ENCODE assay signal across 8 cellular contexts in genomic region chr2:182717451-182718215, GRCh38. TPM values are rescaled to one million over a fixed set of nuclear protein-coding genes. Genes with fewer than 3 reads are reported as not detected.
DNase-seq lines count a peak whose midpoint lies in the region; ATAC-seq and TF ChIP-seq lines count a peak whose summit lies in the region.

No MANE protein-coding gene starts in this region.

- in situ Hi-C loops in transverse colon (cut with MboI; ENCODE audit: low pct_ligation_motif_present in 1 of 4, low pct_unique_long_range_greater_than_20kb in 1 of 4, low sequenced_read_pairs in 3 of 4), result no loop called here

- ATAC-seq in HG03469 (IDR thresholded peaks at IDR 0.05; ENCODE audit: unreplicated experiment), result peak; percentile 34

- WGBS in transverse colon (ENCODE audit: low coverage in 1 of 2), 2 donors, result 13 to 17% methylated on average over 2 of the region's 2 CpGs

- DNase-seq in GM20000 (ENCODE audit: low spot score), result peak; percentile 42
- DNase-seq in dermis blood vessel endothelial cell, result peak; percentile 51
- DNase-seq in transverse colon, result no peak
- no peak for DNase-seq in A172 (ENCODE audit: low spot score)
- DNase-seq in activated CD8-positive, alpha-beta memory T cell treated with anti-CD3 and anti-CD28 coated beads, Interleukin-2, amount 50 U/mL, for 48 hours, result no peak
- DNase-seq in NCI-H187 (lab: John Stamatoyannopoulos, UW), result no peak

- intact Hi-C loops in transverse colon (cut with DNase I; ENCODE audit: low total_unique reads), result no loop called here

- H3K9me3 ChIP-seq in transverse colon, result no peaks in the 10 kb centered on the region

- TF ChIP-seq CTCF in GM20000 (IDR thresholded peaks at IDR 0.05; ENCODE audit: extremely low read depth, missing control alignments) (no peak), transverse colon (IDR thresholded peaks at IDR 0.05) (no peak)

- H3K27me3 ChIP-seq in transverse colon, result no peaks in the 10 kb centered on the region

- peak overlapping the region; percentile 81 to 96 (median 90) for H3K27ac ChIP-seq in transverse colon

- H3K4me3 ChIP-seq in GM08714 (ENCODE audit: low read length) (peak overlapping the region; percentile 86; the same call in 1 of the 2 replicates), transverse colon (peak overlapping the region in 1 of 4 donors; percentile 71)

- no peak for TF ChIP-seq EP300 in transverse colon (IDR thresholded peaks at IDR 0.05; ENCODE audit: low read depth)

- peaks cover 0 to 6% (median 0%) of the 10 kb centered on the region in 4 donors for H3K36me3 ChIP-seq in transverse colon

- TF ChIP-seq POLR2A in transverse colon (IDR thresholded peaks at IDR 0.05), result no peak

- peaks cover 0 to 26% (median 10%) of the 10 kb centered on the region in 4 donors for H3K4me1 ChIP-seq in transverse colon

RNA-seq across cellular contexts. Expression of gene DNAJC10, which starts 1.6 kb away (rescaled TPM):
- total RNA-seq in dermis blood vessel endothelial cell (132 and 177 TPM in 2 replicates), transverse colon (10 to 100 TPM; 27.4 to 37.9 (median 35.5) TPM)
- total RNA-seq in A172 (2014; rRNA removed; shearing (Covaris generic)), result 131 and 152 TPM in 2 replicates

Comparison
In these comparisons a context has a peak if more than half of its experiments do, and no peak if none do; other contexts are left out.
1. DNase-seq: peak in GM20000 (single experiment) and dermis blood vessel endothelial cell (single experiment); none in transverse colon (single experiment), A172 (single experiment), activated CD8-positive, alpha-beta memory T cell treated with anti-CD3 and anti-CD28 coated beads, Interleukin-2, amount 50 U/mL, for 48 hours (single experiment) and NCI-H187 (0 of 2).